Comparison of ENCODE assay signal across 8 cellular contexts in genomic region chr3:47380026-47380600, GRCh38. TPM values are rescaled to one million over a fixed set of nuclear protein-coding genes. Genes with fewer than 3 reads are reported as not detected.
DNase-seq lines count a peak whose midpoint lies in the region; ATAC-seq and TF ChIP-seq lines count a peak whose summit lies in the region.

No MANE protein-coding gene starts in this region.

- DNase-seq in NOMO-1 treated with DMSO at 0.1 percent for 48 hours (lab: John Stamatoyannopoulos, UW; ENCODE audit: unreplicated experiment) (peak; percentile 9), NOMO-1 (lab: John Stamatoyannopoulos, UW; ENCODE audit: unreplicated experiment in 2 of 2) (no peak), T-cell (peak in 1 of 34 experiments; percentile 3), foreskin keratinocyte (no peak), globus pallidus (ENCODE audit: low spot score) (no peak)
- no peak for DNase-seq in stimulated activated CD4-positive, alpha-beta T cell treated with anti-CD3 and anti-CD28 coated beads, Interleukin-15, amount 100 ng/mL, for 24 hours

- TF ChIP-seq CTCF in foreskin keratinocyte (conservative IDR thresholded peaks at IDR 0.05), result no peak

- POLR2A ChIA-PET in T-cell (lab: Charles Lee), result interaction anchor here in 1 of 2 donors (0.6 kb wide), 1 partner anchor 42 kb away, joined by 3 read pairs; no protein-coding TSS in a partner anchor

- no peaks in the 10 kb centered on the region for H3K27me3 ChIP-seq in foreskin keratinocyte
- H3K27me3 ChIP-seq in skeletal muscle satellite cell (ENCODE audit: control insufficient read depth, insufficient read depth, low read length), result no peaks in the 10 kb centered on the region

- peak overlapping the region; percentile 86 to 99 (median 99) for H3K4me3 Mint-ChIP-seq in T-cell

- H3K9me3 ChIP-seq in skeletal muscle satellite cell (replicated peaks; ENCODE audit: low read length), result no peaks in the 10 kb centered on the region

- CTCF ChIA-PET in T-cell (lab: Charles Lee), result interaction anchor here in 1 of 2 donors (0.6 to 1.3 kb wide), 4 partner anchors 41 to 751 kb away, joined by 3 to 4 read pairs (median 4); no protein-coding TSS in a partner anchor

- H3K27ac ChIP-seq in foreskin keratinocyte, result peak overlapping the region; percentile 86

- H3K4me2 ChIP-seq in skeletal muscle satellite cell (ENCODE audit: low read length), result peak overlapping the region; percentile 98

- no peaks in the 10 kb centered on the region for H3K27me3 Mint-ChIP-seq in T-cell

- H3K36me3 Mint-ChIP-seq in T-cell, result peaks cover 7% of the 10 kb centered on the region

- peaks cover 45 to 48% (median 48%) of the 10 kb centered on the region in 3 donors for H3K4me1 Mint-ChIP-seq in T-cell

- no peaks in the 10 kb centered on the region for H3K9me3 Mint-ChIP-seq in T-cell

- H3K36me3 ChIP-seq in skeletal muscle satellite cell (ENCODE audit: insufficient read depth, low read length), result peaks cover 8% of the 10 kb centered on the region

- peak overlapping the region; percentile 85 for H3K4me3 ChIP-seq in skeletal muscle satellite cell (ENCODE audit: low read length)

- ATAC-seq in T-cell (replicated peaks in 1 of 4) (no peak), foreskin keratinocyte (peak; percentile 1), HG03432 (IDR thresholded peaks at IDR 0.05; ENCODE audit: unreplicated experiment) (no peak)

- H3K27ac Mint-ChIP-seq in T-cell, result peak overlapping the region; percentile 99 to 100

- H3K9ac ChIP-seq in skeletal muscle satellite cell (ENCODE audit: low read depth, low read length), result peak overlapping the region; percentile 97

- H3K4me1 ChIP-seq in foreskin keratinocyte (no peaks in the 10 kb centered on the region), skeletal muscle satellite cell (ENCODE audit: control insufficient read depth, insufficient read depth, low read length) (peaks cover 15% of the 10 kb centered on the region)

RNA-seq across cellular contexts. Expression of gene PTPN23, which starts 0.7 kb away (rescaled TPM):
- total RNA-seq in T-cell (10 to 100 TPM; 39.2 to 59.6 (median 57.9) TPM), foreskin keratinocyte (16.0 and 18.0 TPM in 2 replicates)
- 15.4 and 16.5 TPM in 2 replicates for polyA plus RNA-seq in foreskin keratinocyte
- 40.0 and 50.7 TPM in 2 replicates for total RNA-seq in skeletal muscle satellite cell (2012; rRNA removed)
